In genomic region chr6:45903959-45904358, GRCh38 we compare ENCODE assay signal across 11 cellular contexts.
"Had no signal": no experiment of that assay in that cellular context is flagged by ENCODE, and none has a peak within 500 bp of the region (broad histone marks: within the 10 kb centered on the region; RNA-seq: fewer than 3 reads in every experiment).

No MANE protein-coding gene starts in this region.

- H3K4me3 ChIP-seq: GM23248, GM23338, HAP-1 had no signal

- H2AFZ ChIP-seq: GM23248, GM23338 had no signal

- DNase-seq: GM23248, GOT3, H7, H9, HCEC 1CT, HFFc6 had no signal

- H3K4me2 ChIP-seq: GM23338 had no signal

- FAIRE-seq: H1, H54 had no signal

- H3K9me3 ChIP-seq: HAP-1 had no signal

- H3K36me3 ChIP-seq: HAP-1 had no signal

- H3K27ac ChIP-seq: GM23248 had no signal

- H3K9ac ChIP-seq: GM23248 had no signal

- ATAC-seq: GM23338, HCT116 had no signal
